22 cellular contexts compared by ENCODE assay signal in genomic region chr1:235045921-235046601, GRCh38.
DNase-seq lines count a peak whose midpoint lies in the region; ATAC-seq and TF ChIP-seq lines count a peak whose summit lies in the region.
"Had no signal": no experiment of that assay in that cellular context is flagged by ENCODE, and none has a peak within 500 bp of the region (broad histone marks: within the 10 kb centered on the region; RNA-seq: fewer than 3 reads in every experiment).

No MANE protein-coding gene starts in this region.

- no peak overlapping the region for H2AK9ac ChIP-seq in IMR-90 (replicated peaks; ENCODE audit: low read depth, low read length, poor library complexity)

- peak overlapping the region; percentile 0 for H4K5ac ChIP-seq in IMR-90 (ENCODE audit: low read depth, low read length)

- H3K4me1 ChIP-seq in IMR-90 (ENCODE audit: control insufficient read depth, insufficient read depth, low read length) (peaks cover 22% of the 10 kb centered on the region), SK-N-SH (ENCODE audit: control insufficient read depth in 1 of 2, insufficient read depth in 2 of 2, low read depth in 1 of 2, low read length in 1 of 2) (peaks cover 4 to 14% of the 10 kb centered on the region in 2 experiments; a peak in 2 of 4 replicates)

- peak overlapping the region; percentile 79; the same call in 1 of the 2 replicates for H2AK5ac ChIP-seq in IMR-90 (ENCODE audit: low read depth, low read length)

- H2BK15ac ChIP-seq in IMR-90 (ENCODE audit: low read depth, low read length), result peak overlapping the region; percentile 37; the same call in 2 of the 3 replicates

- POLR2A ChIA-PET in IMR-90 (lab: Charles Lee; ENCODE audit: unreplicated experiment), result no interaction called here
- POLR2A ChIA-PET in SK-N-SH (lab: Yijun Ruan, JAX), result no interaction called here

- H3K4ac ChIP-seq in IMR-90 (ENCODE audit: low read depth, low read length), result peak overlapping the region; percentile 58

- H3K36me3 Mint-ChIP-seq in T-helper 1 cell treated with Interleukin-12 subunit alpha and Interleukin-12 subunit beta and Interleukin-4 antibody, amounts not matched to agents 30 μg/mL and 1 μg/mL, for 36 hours (ENCODE audit: low read depth), result peaks cover 6% of the 10 kb centered on the region
- no peaks in the 10 kb centered on the region for H3K36me3 Mint-ChIP-seq in dendritic cell treated with granulocyte-macrophage colony-stimulating factor and Interleukin-4, amounts not matched to agents 40 ng/mL and 50 ng/mL, for 4 days (ENCODE audit: low read depth)
- no peaks in the 10 kb centered on the region for H3K36me3 Mint-ChIP-seq in stimulated activated memory B cell treated with anti-CD40 and anti-IgM and Interleukin-4, amounts not matched to agents 10 μg/mL and 1 μg/mL and 100 μg/mL, for 72 hours
- H3K36me3 Mint-ChIP-seq: activated naive CD4-positive, alpha-beta T cell treated with anti-CD3 and anti-CD28 coated beads, Interleukin-2, amount 10 ng/mL, durations not matched to agents 7 days and 5 days had no signal

- intact Hi-C loops in IMR-90 (cut with micrococcal nuclease), result no loop called here
- intact Hi-C loops in dendritic cell treated with granulocyte-macrophage colony-stimulating factor and Interleukin-4, amounts not matched to agents 40 ng/mL and 50 ng/mL, for 4 days (cut with micrococcal nuclease), result no loop called here

- no peak overlapping the region for H3K9ac ChIP-seq in IMR-90 (ENCODE audit: low read depth, low read length)
- no peak overlapping the region for H3K9ac ChIP-seq in SK-N-SH

- 80% methylated on average over 1 of the region's 17 CpGs; no CpG with 5 or more reads in 1 of the 2 experiments for WGBS in IMR-90 (ENCODE audit: extremely low coverage in 2 of 2, insufficient read length in 1 of 2), 2 experiments
- 96% methylated on average over 15 of the region's 17 CpGs for WGBS in SK-N-SH (ENCODE audit: low lambda C conversion rate)

- H3K4me3 ChIP-seq in IMR-90 (ENCODE audit: insufficient read depth, low read depth, low read length) (no peak overlapping the region), SK-N-SH (ENCODE audit: low read depth in 2 of 2, low read length in 1 of 2) (no peak overlapping the region)
- H3K4me3 ChIP-seq: ascending aorta, MG63, PC-9, thoracic aorta had no signal

- peak overlapping the region; percentile 48 for H4K91ac ChIP-seq in IMR-90 (ENCODE audit: insufficient read depth, low read depth, low read length)

- H3K27me3 ChIP-seq in IMR-90 (ENCODE audit: control insufficient read depth, insufficient read depth, low read length) (no peaks in the 10 kb centered on the region), SK-N-SH (ENCODE audit: insufficient read depth) (no peaks in the 10 kb centered on the region)
- H3K27me3 ChIP-seq: ascending aorta, MG63 had no signal

- dilution Hi-C loops in IMR-90 (cut with HindIII; ENCODE audit: low sequenced_read_pairs, unreplicated experiment), result no loop called here

- peak overlapping the region; percentile 49; the same call in 1 of the 2 replicates for H2BK20ac ChIP-seq in IMR-90 (ENCODE audit: low read depth, low read length)

- H2BK120ac ChIP-seq in IMR-90 (ENCODE audit: low read depth, low read length), result peak overlapping the region; percentile 64; the same call in 1 of the 2 replicates

- H3K18ac ChIP-seq in IMR-90 (ENCODE audit: low read depth, low read length), result peak overlapping the region; percentile 38

- peak overlapping the region in 1 of 2 experiments; percentile 17; a peak in 2 of 4 replicates for H4K8ac ChIP-seq in IMR-90 (ENCODE audit: low read depth in 2 of 2, low read length in 2 of 2)

- no peak for TF ChIP-seq RAD21 in IMR-90 (IDR thresholded peaks at IDR 0.05; ENCODE audit: low read length)
- no peak for TF ChIP-seq RAD21 in SK-N-SH (IDR thresholded peaks at IDR 0.05; ENCODE audit: low read length)

- no peaks in the 10 kb centered on the region for H3K36me3 ChIP-seq in IMR-90 (ENCODE audit: control insufficient read depth, insufficient read depth, low read length)
- H3K36me3 ChIP-seq in SK-N-SH (replicated peaks in 1 of 2; ENCODE audit: control insufficient read depth in 1 of 2, insufficient read depth in 2 of 2, low read length in 1 of 2), result no peaks in the 10 kb centered on the region
- H3K36me3 ChIP-seq: ascending aorta, MG63, thoracic aorta had no signal

- peak overlapping the region; percentile 24; the same call in 1 of the 2 replicates for H3K14ac ChIP-seq in IMR-90 (replicated peaks; ENCODE audit: low read depth, low read length)

- H2AFZ ChIP-seq in IMR-90 (replicated peaks; ENCODE audit: low read length, poor library complexity) (no peak overlapping the region), SK-N-SH (ENCODE audit: low read depth) (no peak overlapping the region)
- H2AFZ ChIP-seq: PC-9 had no signal

- H3K79me1 ChIP-seq in IMR-90 (ENCODE audit: low read depth in 1 of 2, low read length in 2 of 2), result no peaks in the 10 kb centered on the region

- H4K20me1 ChIP-seq in IMR-90 (ENCODE audit: insufficient read depth, low read length), result no peaks in the 10 kb centered on the region
- no peaks in the 10 kb centered on the region for H4K20me1 ChIP-seq in SK-N-SH (ENCODE audit: insufficient read depth)

- ATAC-seq in IMR-90 (ENCODE audit: low read depth) (no peak), HG03039 (IDR thresholded peaks at IDR 0.05; ENCODE audit: unreplicated experiment) (no peak)
- no peak for ATAC-seq in stimulated activated memory B cell treated with anti-CD40 and anti-IgM and Interleukin-4, amounts not matched to agents 10 μg/mL and 1 μg/mL and 100 μg/mL, for 72 hours
- ATAC-seq: left ventricle myocardium superior had no signal

- no peak overlapping the region for H3K23ac ChIP-seq in IMR-90 (ENCODE audit: low read depth, low read length)

- peaks cover 4% of the 10 kb centered on the region for H3F3A ChIP-seq in SK-N-SH (replicated peaks; ENCODE audit: insufficient read depth)

- no peak overlapping the region for H3K27ac ChIP-seq in IMR-90 (ENCODE audit: insufficient read depth, low read length)
- no peak overlapping the region for H3K27ac ChIP-seq in SK-N-SH (ENCODE audit: low read depth in 2 of 2, low read length in 1 of 2)
- H3K27ac ChIP-seq: 22Rv1, PC-9 had no signal

- DNase-seq in T-helper 1 cell (no peak), IMR-90 (no peak), AML-193 (lab: John Stamatoyannopoulos, UW) (no peak), SK-N-SH (no peak)
- DNase-seq: activated CD4-positive, CD25-positive, alpha-beta regulatory T cell treated with anti-CD3 and anti-CD28 coated beads, Interleukin-2, amount 50 U/mL, for 72 hours; activated naive CD4-positive, alpha-beta T cell treated with anti-CD3 and anti-CD28 coated beads, Interleukin-2, amount 10 ng/mL, durations not matched to agents 7 days and 5 days; effector memory CD4-positive, alpha-beta T cell; H7; head of caudate nucleus; left ventricle myocardium superior; MG63; NCI-H1436 treated with DMSO at 0.1 percent for 48 hours; occipital lobe; PC-9; stimulated activated CD4-positive, alpha-beta T cell treated with anti-CD3 and anti-CD28 coated beads, Interleukin-12 subunit alpha, Interleukin-12 subunit beta, amount 100 ng/mL, for 4 hours had no signal

- CTCF ChIA-PET in IMR-90 (lab: Yijun Ruan, JAX) (no interaction called here), SK-N-SH (lab: Yijun Ruan, JAX) (no interaction called here)

- H2BK5ac ChIP-seq in IMR-90 (ENCODE audit: low read depth, low read length, poor library complexity, severe bottlenecking), result no peak overlapping the region

- H3K56ac ChIP-seq in IMR-90 (ENCODE audit: extremely low read depth, insufficient read depth, low read length), result no peak overlapping the region

- BruUV-seq in IMR-90 (replicated peaks; lab: Mats Ljungman, UMichigan), result no TSS peak

- H3K4me1 Mint-ChIP-seq in T-helper 1 cell treated with Interleukin-12 subunit alpha and Interleukin-12 subunit beta and Interleukin-4 antibody, amounts not matched to agents 30 μg/mL and 1 μg/mL, for 36 hours (ENCODE audit: low read depth), result peaks cover 45% of the 10 kb centered on the region
- H3K4me1 Mint-ChIP-seq in dendritic cell treated with granulocyte-macrophage colony-stimulating factor and Interleukin-4, amounts not matched to agents 40 ng/mL and 50 ng/mL, for 4 days (ENCODE audit: low read depth), result peaks cover 52% of the 10 kb centered on the region
- peaks cover 58% of the 10 kb centered on the region for H3K4me1 Mint-ChIP-seq in stimulated activated memory B cell treated with anti-CD40 and anti-IgM and Interleukin-4, amounts not matched to agents 10 μg/mL and 1 μg/mL and 100 μg/mL, for 72 hours

- no peaks in the 10 kb centered on the region for H3K79me2 ChIP-seq in SK-N-SH (ENCODE audit: insufficient read depth)

- H3K9me3 Mint-ChIP-seq in T-helper 1 cell treated with Interleukin-12 subunit alpha and Interleukin-12 subunit beta and Interleukin-4 antibody, amounts not matched to agents 30 μg/mL and 1 μg/mL, for 36 hours, result no peaks in the 10 kb centered on the region
- no peaks in the 10 kb centered on the region for H3K9me3 Mint-ChIP-seq in dendritic cell treated with granulocyte-macrophage colony-stimulating factor and Interleukin-4, amounts not matched to agents 40 ng/mL and 50 ng/mL, for 4 days
- H3K9me3 Mint-ChIP-seq in stimulated activated memory B cell treated with anti-CD40 and anti-IgM and Interleukin-4, amounts not matched to agents 10 μg/mL and 1 μg/mL and 100 μg/mL, for 72 hours, result no peaks in the 10 kb centered on the region
- H3K9me3 Mint-ChIP-seq: activated naive CD4-positive, alpha-beta T cell treated with anti-CD3 and anti-CD28 coated beads, Interleukin-2, amount 10 ng/mL, durations not matched to agents 7 days and 5 days had no signal

- no peaks in the 10 kb centered on the region for H3K27me3 Mint-ChIP-seq in T-helper 1 cell treated with Interleukin-12 subunit alpha and Interleukin-12 subunit beta and Interleukin-4 antibody, amounts not matched to agents 30 μg/mL and 1 μg/mL, for 36 hours (ENCODE audit: low read depth)
- no peaks in the 10 kb centered on the region for H3K27me3 Mint-ChIP-seq in dendritic cell treated with granulocyte-macrophage colony-stimulating factor and Interleukin-4, amounts not matched to agents 40 ng/mL and 50 ng/mL, for 4 days
- no peaks in the 10 kb centered on the region for H3K27me3 Mint-ChIP-seq in stimulated activated memory B cell treated with anti-CD40 and anti-IgM and Interleukin-4, amounts not matched to agents 10 μg/mL and 1 μg/mL and 100 μg/mL, for 72 hours
- H3K27me3 Mint-ChIP-seq: activated naive CD4-positive, alpha-beta T cell treated with anti-CD3 and anti-CD28 coated beads, Interleukin-2, amount 10 ng/mL, durations not matched to agents 7 days and 5 days had no signal

- H3K9me3 ChIP-seq in IMR-90 (ENCODE audit: control insufficient read depth, insufficient read depth, low read length) (no peaks in the 10 kb centered on the region), SK-N-SH (no peaks in the 10 kb centered on the region)
- H3K9me3 ChIP-seq: ascending aorta, MG63, thoracic aorta had no signal

- H3K27ac Mint-ChIP-seq in T-helper 1 cell treated with Interleukin-12 subunit alpha and Interleukin-12 subunit beta and Interleukin-4 antibody, amounts not matched to agents 30 μg/mL and 1 μg/mL, for 36 hours, result peak overlapping the region; percentile 59
- H3K27ac Mint-ChIP-seq in dendritic cell treated with granulocyte-macrophage colony-stimulating factor and Interleukin-4, amounts not matched to agents 40 ng/mL and 50 ng/mL, for 4 days, result peak overlapping the region; percentile 45
- H3K27ac Mint-ChIP-seq in stimulated activated memory B cell treated with anti-CD40 and anti-IgM and Interleukin-4, amounts not matched to agents 10 μg/mL and 1 μg/mL and 100 μg/mL, for 72 hours, result peak overlapping the region; percentile 85
- H3K27ac Mint-ChIP-seq: activated naive CD4-positive, alpha-beta T cell treated with anti-CD3 and anti-CD28 coated beads, Interleukin-2, amount 10 ng/mL, durations not matched to agents 7 days and 5 days had no signal

- no peak for TF ChIP-seq EP300 in SK-N-SH (IDR thresholded peaks at IDR 0.05; ENCODE audit: borderline replicate concordance in 1 of 2, low read depth in 1 of 2, low read length in 1 of 2)

- H3K4me3 Mint-ChIP-seq in T-helper 1 cell treated with Interleukin-12 subunit alpha and Interleukin-12 subunit beta and Interleukin-4 antibody, amounts not matched to agents 30 μg/mL and 1 μg/mL, for 36 hours, result no peak overlapping the region
- H3K4me3 Mint-ChIP-seq in dendritic cell treated with granulocyte-macrophage colony-stimulating factor and Interleukin-4, amounts not matched to agents 40 ng/mL and 50 ng/mL, for 4 days, result no peak overlapping the region
- no peak overlapping the region for H3K4me3 Mint-ChIP-seq in stimulated activated memory B cell treated with anti-CD40 and anti-IgM and Interleukin-4, amounts not matched to agents 10 μg/mL and 1 μg/mL and 100 μg/mL, for 72 hours
- H3K4me3 Mint-ChIP-seq: activated naive CD4-positive, alpha-beta T cell treated with anti-CD3 and anti-CD28 coated beads, Interleukin-2, amount 10 ng/mL, durations not matched to agents 7 days and 5 days had no signal

- in situ Hi-C loops in IMR-90 (cut with MboI; ENCODE audit: low sequenced_read_pairs), result no loop called here

- no peak overlapping the region for H3K4me2 ChIP-seq in IMR-90 (ENCODE audit: low read depth, low read length)
- H3K4me2 ChIP-seq in SK-N-SH, result no peak overlapping the region
- H3K4me2 ChIP-seq: PC-9 had no signal

- H3K9me2 ChIP-seq in SK-N-SH, result no peaks in the 10 kb centered on the region

- TF ChIP-seq CTCF in IMR-90 (conservative IDR thresholded peaks at IDR 0.05; ENCODE audit: low read depth, low read length) (no peak), SK-N-SH (IDR thresholded peaks at IDR 0.05) (no peak)

- no peak for TF ChIP-seq POLR2A in IMR-90 (IDR thresholded peaks at IDR 0.05; ENCODE audit: low read depth, low read length)

- H3K9me1 ChIP-seq in IMR-90 (ENCODE audit: insufficient read depth, low read length), result peaks cover 12% of the 10 kb centered on the region
